Comparison of ENCODE assay signal across 8 cellular contexts in genomic region chr5:142108432-142109355, GRCh38. TPM values are rescaled to one million over a fixed set of nuclear protein-coding genes. Genes with fewer than 3 reads are reported as not detected.
DNase-seq lines count a peak whose midpoint lies in the region; ATAC-seq and FAIRE-seq lines count a peak whose summit lies in the region.

Gene NDFIP1, plus strand, starts transcription at chr5:142108779. Its CDS starts 196 bp downstream, at chr5:142108975.

- no peaks in the 10 kb centered on the region for H3K36me3 ChIP-seq in HUES48 (ENCODE audit: control insufficient read depth, insufficient read depth, low read length)
- peaks cover 0 to 11% (median 0%) of the 10 kb centered on the region in 3 experiments for H3K36me3 ChIP-seq in naive thymus-derived CD4-positive, alpha-beta T cell (ENCODE audit: control insufficient read depth in 2 of 3, insufficient read depth in 3 of 3, low read length in 3 of 3)

- no peaks in the 10 kb centered on the region for H3K9me3 ChIP-seq in HUES48 (ENCODE audit: control insufficient read depth, insufficient read depth, low read length)
- H3K9me3 ChIP-seq in naive thymus-derived CD4-positive, alpha-beta T cell (ENCODE audit: control insufficient read depth in 2 of 3, low read length in 3 of 3), result no peaks in the 10 kb centered on the region

- H3K4me3 ChIP-seq in HUES48 (ENCODE audit: low read depth, low read length), result peak within 1 kb of the TSS; percentile 88
- H3K4me3 ChIP-seq in naive thymus-derived CD4-positive, alpha-beta T cell (ENCODE audit: low read length), result peak within 1 kb of the TSS; percentile 75

- POLR2A ChIA-PET in naive thymus-derived CD4-positive, alpha-beta T cell (lab: Charles Lee), result interaction anchor here (0.5 to 6.4 kb wide), 36 partner anchors 10 to 1326 kb away, joined by 3 to 127 read pairs (median 5); partner anchors contain the start of gene GNPDA1

- peak; percentile 92 for DNase-seq in DMS 273 (lab: John Stamatoyannopoulos, UW; ENCODE audit: unreplicated experiment)
- DNase-seq in RCC 7860 (ENCODE audit: low spot score), result peak; percentile 54
- peak; percentile 79 for DNase-seq in activated T-helper 1 cell treated with Interleukin-2 at 50 U/mL for 16 hours (ENCODE audit: low read depth)
- peak; percentile 78 for DNase-seq in fibroblast of gingiva (ENCODE audit: low read depth)
- DNase-seq in naive thymus-derived CD4-positive, alpha-beta T cell, result peak; percentile 80 to 93 (median 91)

- H3K4me1 Mint-ChIP-seq in naive thymus-derived CD4-positive, alpha-beta T cell, result peaks cover 38 to 78% (median 71%) of the 10 kb centered on the region in 7 donors
- peaks cover 26% of the 10 kb centered on the region for H3K4me1 Mint-ChIP-seq in stimulated activated memory B cell treated with anti-CD40 and anti-IgM and Interleukin-4, amounts not matched to agents 10 μg/mL and 1 μg/mL and 100 μg/mL, for 72 hours

- ATAC-seq in GM21390 (IDR thresholded peaks at IDR 0.05; ENCODE audit: unreplicated experiment), result peak; percentile 98
- peak; percentile 89 for ATAC-seq in naive thymus-derived CD4-positive, alpha-beta T cell
- ATAC-seq in stimulated activated memory B cell treated with anti-CD40 and anti-IgM and Interleukin-4, amounts not matched to agents 10 μg/mL and 1 μg/mL and 100 μg/mL, for 72 hours, result peak; percentile 99

- H3K27ac Mint-ChIP-seq in naive thymus-derived CD4-positive, alpha-beta T cell, result peak within 1 kb of the TSS; percentile 92 to 100 (median 98)
- H3K27ac Mint-ChIP-seq in stimulated activated memory B cell treated with anti-CD40 and anti-IgM and Interleukin-4, amounts not matched to agents 10 μg/mL and 1 μg/mL and 100 μg/mL, for 72 hours, result peak within 1 kb of the TSS; percentile 82

- CTCF ChIA-PET in naive thymus-derived CD4-positive, alpha-beta T cell (lab: Charles Lee), result interaction anchor here (0.5 to 4.4 kb wide), 15 partner anchors 14 to 416 kb away, joined by 3 to 22 read pairs (median 4); partner anchors contain the start of gene RNF14

- H3K9me3 Mint-ChIP-seq in naive thymus-derived CD4-positive, alpha-beta T cell, result peaks cover 0 to 6% (median 0%) of the 10 kb centered on the region in 11 donors
- H3K9me3 Mint-ChIP-seq in stimulated activated memory B cell treated with anti-CD40 and anti-IgM and Interleukin-4, amounts not matched to agents 10 μg/mL and 1 μg/mL and 100 μg/mL, for 72 hours, result no peaks in the 10 kb centered on the region

- H3K27ac ChIP-seq in HUES48 (ENCODE audit: low read depth, low read length), result peak within 1 kb of the TSS; percentile 75
- peak within 1 kb of the TSS; percentile 99 for H3K27ac ChIP-seq in naive thymus-derived CD4-positive, alpha-beta T cell (ENCODE audit: low read depth, low read length)

- H3K4me1 ChIP-seq in HUES48 (ENCODE audit: control insufficient read depth, insufficient read depth, low read length), result peaks cover 13% of the 10 kb centered on the region
- peaks cover 28 to 64% of the 10 kb centered on the region in 2 donors for H3K4me1 ChIP-seq in naive thymus-derived CD4-positive, alpha-beta T cell (ENCODE audit: control insufficient read depth in 2 of 2, insufficient read depth in 2 of 2, low read length in 2 of 2)

- H3K9ac ChIP-seq in HUES48 (ENCODE audit: low read depth, low read length), result peak within 1 kb of the TSS; percentile 89

- FAIRE-seq in RCC 7860 (lab: Jason Lieb, UNC), result no peak

- H3K27me3 ChIP-seq in HUES48 (ENCODE audit: control insufficient read depth, insufficient read depth, low read length), result peaks cover 29% of the 10 kb centered on the region
- H3K27me3 ChIP-seq in naive thymus-derived CD4-positive, alpha-beta T cell (ENCODE audit: control insufficient read depth in 2 of 2, insufficient read depth in 2 of 2, low read length in 2 of 2), result no peaks in the 10 kb centered on the region

- intact Hi-C loops in naive thymus-derived CD4-positive, alpha-beta T cell (cut with micrococcal nuclease), result loop anchor here (1.0 to 10.0 kb wide), 15 partner anchors 11 to 1704 kb away; partner anchors contain the start of genes DELE1 (in 2 of the 2), RNF14 (in 2 of the 2), ANKHD1 (in 1 of the 2) and ARHGAP26 (in 1 of the 2)

- peaks cover 0 to 24% (median 18%) of the 10 kb centered on the region in 5 donors for H3K36me3 Mint-ChIP-seq in naive thymus-derived CD4-positive, alpha-beta T cell
- H3K36me3 Mint-ChIP-seq in stimulated activated memory B cell treated with anti-CD40 and anti-IgM and Interleukin-4, amounts not matched to agents 10 μg/mL and 1 μg/mL and 100 μg/mL, for 72 hours, result no peaks in the 10 kb centered on the region

- no peaks in the 10 kb centered on the region for H3K27me3 Mint-ChIP-seq in naive thymus-derived CD4-positive, alpha-beta T cell
- H3K27me3 Mint-ChIP-seq in stimulated activated memory B cell treated with anti-CD40 and anti-IgM and Interleukin-4, amounts not matched to agents 10 μg/mL and 1 μg/mL and 100 μg/mL, for 72 hours, result no peaks in the 10 kb centered on the region

- peak within 1 kb of the TSS; percentile 94 to 100 (median 98) for H3K4me3 Mint-ChIP-seq in naive thymus-derived CD4-positive, alpha-beta T cell
- peak within 1 kb of the TSS; percentile 86 for H3K4me3 Mint-ChIP-seq in stimulated activated memory B cell treated with anti-CD40 and anti-IgM and Interleukin-4, amounts not matched to agents 10 μg/mL and 1 μg/mL and 100 μg/mL, for 72 hours

RNA-seq across cellular contexts. Expression of gene NDFIP1, which starts in this region (rescaled TPM):
- 100 to 1,000 TPM in 2 of 5 experiments, 10 to 100 TPM in 3; 53.0 to 136 (median 95.5) TPM for total RNA-seq in naive thymus-derived CD4-positive, alpha-beta T cell
- polyA plus RNA-seq in naive thymus-derived CD4-positive, alpha-beta T cell, result 100 to 1,000 TPM in 1 of 2 donors, 10 to 100 TPM in 1; 99.3 to 101 TPM

Comparison
In these comparisons a context has a peak if more than half of its experiments do, and no peak if none do; other contexts are left out.
1. Peak in every context shown above with its lines: DNase-seq, ATAC-seq, H3K4me3 ChIP-seq and H3K27ac ChIP-seq.